9 cellular contexts compared by ENCODE assay signal in the genomic region with DNA sequence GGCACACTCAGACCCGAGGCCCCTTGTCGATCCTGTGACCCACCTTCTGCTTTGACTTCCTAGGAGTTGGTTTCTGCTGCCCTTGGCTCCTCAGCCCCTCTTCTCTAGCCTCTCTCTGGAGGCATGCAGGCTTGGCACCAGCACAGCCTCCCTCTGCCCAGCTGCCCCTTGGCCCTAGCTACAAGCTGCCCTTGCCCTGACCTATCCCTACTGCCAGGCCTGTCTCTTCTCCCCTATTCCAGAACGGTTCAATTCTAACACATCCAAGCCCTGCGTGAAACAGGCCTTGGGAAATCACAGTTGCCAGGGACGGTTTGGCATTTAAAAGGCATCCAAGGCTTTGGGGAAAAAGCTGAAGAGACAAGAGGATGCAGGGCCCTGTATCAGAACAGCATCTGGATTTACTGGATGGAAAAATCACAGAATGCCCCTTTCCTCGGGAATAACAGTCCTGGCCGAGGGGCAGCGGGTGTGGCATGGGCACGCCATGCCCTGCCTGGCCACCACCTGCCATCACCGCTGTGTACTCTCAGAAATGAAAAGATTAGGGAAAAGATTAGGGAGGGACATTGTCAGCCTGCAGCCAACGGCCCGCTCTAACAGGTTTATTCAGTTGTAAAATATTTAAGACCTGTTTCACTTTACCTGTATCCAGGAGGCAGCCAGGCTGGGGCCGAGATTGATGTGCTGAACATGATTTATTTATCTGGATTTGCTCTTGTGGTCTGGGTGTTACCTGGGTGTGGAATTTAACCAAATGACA. TPM values are rescaled to one million over a fixed set of nuclear protein-coding genes. Genes with fewer than 3 reads are reported as not detected.
DNase-seq lines count a peak whose midpoint lies in the region; ATAC-seq and TF ChIP-seq lines count a peak whose summit lies in the region.
"Had no signal": no experiment of that assay in that cellular context is flagged by ENCODE, and none has a peak within 500 bp of the region (broad histone marks: within the 10 kb centered on the region; RNA-seq: fewer than 3 reads in every experiment).

No MANE protein-coding gene starts in this region.

- H4K20me1 ChIP-seq in smooth muscle cell (ENCODE audit: low read depth) = peaks cover 94% of the 10 kb centered on the region

- no peaks in the 10 kb centered on the region for H3K9me3 ChIP-seq in adipocyte (ENCODE audit: control insufficient read depth, low read length)
- H3K9me3 ChIP-seq in smooth muscle cell (replicated peaks; ENCODE audit: low read depth) = no peaks in the 10 kb centered on the region
- H3K9me3 ChIP-seq in SJCRH30 (replicated peaks) = no peaks in the 10 kb centered on the region

- no peak overlapping the region for H3K4me2 ChIP-seq in smooth muscle cell

- TF ChIP-seq CTCF in smooth muscle cell (IDR thresholded peaks at IDR 0.05; ENCODE audit: borderline replicate concordance, insufficient read depth, poor library complexity, severe bottlenecking) = no peak

- H3K27me3 ChIP-seq in adipocyte (replicated peaks; ENCODE audit: control insufficient read depth, insufficient read depth, low read length) (no peaks in the 10 kb centered on the region), layer of hippocampus (ENCODE audit: control insufficient read depth, insufficient read depth, low read length) (no peaks in the 10 kb centered on the region), smooth muscle cell (ENCODE audit: low read depth) (no peaks in the 10 kb centered on the region), SJCRH30 (no peaks in the 10 kb centered on the region)

- 80% methylated on average over 13 of the region's 13 CpGs for WGBS in smooth muscle cell (ENCODE audit: low lambda C conversion rate)

- peaks cover 72% of the 10 kb centered on the region for H3K4me1 ChIP-seq in adipocyte (ENCODE audit: control insufficient read depth, insufficient read depth, low read length)
- H3K4me1 ChIP-seq in smooth muscle cell (ENCODE audit: low read depth) = peaks cover 60% of the 10 kb centered on the region
- H3K4me1 ChIP-seq in SJCRH30 = peaks cover 34% of the 10 kb centered on the region

- ATAC-seq in GM19463 (IDR thresholded peaks at IDR 0.05; ENCODE audit: unreplicated experiment) = no peak

- peaks cover 25% of the 10 kb centered on the region for H3F3A ChIP-seq in smooth muscle cell (ENCODE audit: low read depth)

- H3K79me2 ChIP-seq in smooth muscle cell (ENCODE audit: low read depth) = peaks cover 89% of the 10 kb centered on the region

- H3K27ac ChIP-seq in layer of hippocampus (ENCODE audit: low read depth, low read length) = peak overlapping the region; percentile 58
- H3K27ac ChIP-seq in smooth muscle cell (ENCODE audit: low read depth) = peak overlapping the region; percentile 45
- no peak overlapping the region for H3K27ac ChIP-seq in SJCRH30

- DNase-seq in HT-29 (ENCODE audit: low spot score) (peak; percentile 48), adipocyte (ENCODE audit: low read depth) (no peak), smooth muscle cell (lab: John Stamatoyannopoulos, UW; ENCODE audit: unreplicated experiment) (no peak), SKM-1 treated with dmso at 0.1 percent for 144 hours (lab: John Stamatoyannopoulos, UW; ENCODE audit: unreplicated experiment) (no peak), SJCRH30 (no peak)
- DNase-seq: GF-D8, NCI-H1092 had no signal

- H3K4me3 ChIP-seq in adipocyte (ENCODE audit: low read length) (no peak overlapping the region), smooth muscle cell (no peak overlapping the region), SJCRH30 (no peak overlapping the region)

- peak overlapping the region; percentile 22 for H3K9ac ChIP-seq in adipocyte (ENCODE audit: low read length)
- no peak overlapping the region for H3K9ac ChIP-seq in smooth muscle cell (ENCODE audit: low read depth)

- no peaks in the 10 kb centered on the region for H3K36me3 ChIP-seq in adipocyte (ENCODE audit: control insufficient read depth, insufficient read depth, low read length, severe bottlenecking)
- no peaks in the 10 kb centered on the region for H3K36me3 ChIP-seq in smooth muscle cell (ENCODE audit: low read depth)
- no peaks in the 10 kb centered on the region; the same call in 1 of the 2 replicates for H3K36me3 ChIP-seq in SJCRH30

- no peak overlapping the region for H2AFZ ChIP-seq in smooth muscle cell (ENCODE audit: low read depth)

RNA-seq across cellular contexts. Expression of gene RAI1, which starts 15.8 kb away (rescaled TPM):
- 35.4 and 37.8 TPM in 2 replicates for total RNA-seq in HT-29 (2014; rRNA removed; shearing (Covaris generic))
- 11.1 and 12.2 TPM in 2 replicates for total RNA-seq in smooth muscle cell
- 17.6 and 19.2 TPM in 2 replicates for polyA plus RNA-seq in smooth muscle cell
- total RNA-seq in SJCRH30 (2014; rRNA removed; shearing (Covaris generic)) = 63.6 and 72.2 TPM in 2 replicates
